Comparison of ENCODE assay signal across 8 cellular contexts in the genomic region with DNA sequence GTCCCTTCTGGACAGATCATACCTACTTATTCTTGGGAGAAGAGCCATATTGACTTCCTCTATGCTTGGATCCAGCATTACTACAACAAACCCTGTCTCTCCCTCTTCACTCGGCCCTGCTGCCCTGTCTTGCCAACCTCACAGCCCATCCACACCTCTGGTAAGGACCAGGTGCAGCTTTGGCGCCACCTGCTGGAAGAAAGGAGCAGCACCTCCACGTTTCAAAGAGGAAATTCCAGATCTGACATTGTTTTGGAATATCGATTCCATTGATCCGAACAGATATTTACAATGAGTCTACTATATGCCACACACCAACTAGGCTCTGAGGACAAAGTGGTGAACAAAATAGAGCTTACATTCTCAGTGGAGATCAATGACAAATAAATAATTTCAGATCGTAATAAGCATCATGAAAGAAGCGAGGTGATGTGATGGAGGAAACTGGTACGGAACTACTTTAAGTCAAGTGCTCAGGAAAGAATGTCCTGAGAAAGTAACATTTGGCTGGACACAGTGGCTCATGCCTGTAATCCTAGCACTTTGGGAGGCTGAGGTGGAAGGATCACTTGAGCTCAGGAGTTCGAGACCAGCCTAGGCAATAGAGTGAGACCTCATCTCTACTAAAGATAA. TPM values are rescaled to one million over a fixed set of nuclear protein-coding genes. Genes with fewer than 3 reads are reported as not detected.
DNase-seq lines count a peak whose midpoint lies in the region; ATAC-seq and TF ChIP-seq lines count a peak whose summit lies in the region.

No MANE protein-coding gene starts in this region.

- peak; percentile 98 for TF ChIP-seq CTCF in foreskin fibroblast (IDR thresholded peaks at IDR 0.05; ENCODE audit: low read depth, low read length)
- peak; percentile 93 to 97 (median 95) for TF ChIP-seq CTCF in testis (IDR thresholded peaks at IDR 0.05)

- WGBS in testis, 2 donors: 14 to 24% methylated on average over 9 of the region's 9 CpGs

- no peaks in the 10 kb centered on the region for H3K36me3 ChIP-seq in testis (ENCODE audit: low read depth, missing control alignments)

- DNase-seq in DMS153 (lab: John Stamatoyannopoulos, UW): peak; percentile 79
- peak; percentile 63 to 69 for DNase-seq in Kasumi-1 (lab: John Stamatoyannopoulos, UW)
- DNase-seq in RPMI7951 (ENCODE audit: low read depth): peak; percentile 57
- DNase-seq in activated T-helper 1 cell treated with anti-CD3 and anti-CD28 coated beads, Interleukin-2, amount 50 U/mL, for 16 hours (ENCODE audit: low read depth in 1 of 2, low spot score in 1 of 2): peak; percentile 53 to 55
- peak; percentile 47 to 83 for DNase-seq in foreskin fibroblast
- peak; percentile 20 for DNase-seq in occipital lobe (lab: John Stamatoyannopoulos, UW)
- peak; percentile 90 for DNase-seq in testis

- H3K27me3 ChIP-seq in testis: no peaks in the 10 kb centered on the region

- H3K27ac ChIP-seq in testis: no peak overlapping the region

- ATAC-seq in HG03442 (IDR thresholded peaks at IDR 0.05; ENCODE audit: unreplicated experiment): no peak

- no peaks in the 10 kb centered on the region for H3K9me3 ChIP-seq in testis

- H3K4me3 ChIP-seq in foreskin fibroblast (ENCODE audit: low read depth in 1 of 2, low read length in 2 of 2): no peak overlapping the region
- no peak overlapping the region for H3K4me3 ChIP-seq in testis

- no peak for TF ChIP-seq POLR2A in testis (IDR thresholded peaks at IDR 0.05)

- intact Hi-C loops in testis (cut with DNase I; ENCODE audit: low total_unique reads): loop anchor here (5.0 kb wide), 1 partner anchor 151 kb away; no protein-coding TSS in a partner anchor

- H3K4me1 ChIP-seq in testis: no peaks in the 10 kb centered on the region

RNA-seq across cellular contexts. Expression of a gene that starts 18.7 kb away (rescaled TPM):
- 7.9 and 8.1 TPM in 2 replicates for total RNA-seq in RPMI7951 (2014; rRNA removed; shearing (Covaris generic))
- total RNA-seq in occipital lobe: 18.4 TPM
- 100 to 1,000 TPM; 185 to 201 TPM for total RNA-seq in testis
- polyA plus RNA-seq in testis (ENCODE audit: insufficient read depth, low read depth, low replicate concordance): 122 TPM

Comparison
In these comparisons a context has a peak if more than half of its experiments do, and no peak if none do; other contexts are left out.
1. DNase-seq: peak in every context shown above with its lines; median percentile 90 in testis; 79 in DMS153; 66 in Kasumi-1; 65 in foreskin fibroblast; 57 in RPMI7951; 54 in activated T-helper 1 cell treated with anti-CD3 and anti-CD28 coated beads, Interleukin-2, amount 50 U/mL, for 16 hours; 20 in occipital lobe.